Comparison of ENCODE assay signal across 8 cellular contexts in the genomic region with DNA sequence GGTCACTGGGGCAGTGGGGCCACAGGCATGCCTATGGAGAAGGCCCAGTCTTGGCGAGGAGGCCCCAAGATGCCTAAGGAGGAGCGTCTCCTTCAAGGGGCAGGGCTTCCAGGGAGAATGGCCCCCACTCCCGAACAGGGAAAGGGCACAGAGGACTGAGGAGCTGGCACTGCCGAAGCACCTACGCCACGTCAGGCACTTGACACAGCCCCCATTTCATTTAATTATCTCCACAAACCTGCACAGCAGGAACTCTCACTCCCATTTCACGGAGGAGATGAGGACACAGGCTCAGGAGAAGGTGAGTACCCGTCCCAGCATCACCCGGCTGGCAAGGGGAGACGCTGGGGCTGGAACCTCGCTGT. TPM values are rescaled to one million over a fixed set of nuclear protein-coding genes. Genes with fewer than 3 reads are reported as not detected.
A peak's percentile ranks its signal among the peaks of the same experiment; 100 is the strongest.
DNase-seq lines count a peak whose midpoint lies in the region; ATAC-seq lines count a peak whose summit lies in the region.

No MANE protein-coding gene starts in this region.

- intact Hi-C loops in right cardiac atrium (cut with DNase I), result no loop called here

- DNase-seq in NCI-H748 (lab: John Stamatoyannopoulos, UW; ENCODE audit: unreplicated experiment) (peak; percentile 51), NCI-H748 treated with DMSO at 0.1 percent for 48 hours (lab: John Stamatoyannopoulos, UW) (no peak), SK-N-MC (ENCODE audit: low read depth, low spot score) (no peak), right cardiac atrium (peak in 1 of 3 donors; percentile 32), glomerular visceral epithelial cell (ENCODE audit: extremely low spot score) (no peak), cerebellum (ENCODE audit: low spot score) (no peak), inferior parietal cortex (ENCODE audit: extremely low spot score) (no peak)

- H3K27ac ChIP-seq in SK-N-MC, result no peak overlapping the region
- no peak overlapping the region for H3K27ac ChIP-seq in right cardiac atrium (ENCODE audit: low read length)
- H3K27ac ChIP-seq in skin epidermis, result peak overlapping the region in 18 of 21 experiments; percentile 55 to 90 (median 80)

- no peaks in the 10 kb centered on the region for H3K36me3 ChIP-seq in SK-N-MC (ENCODE audit: insufficient read depth, low read length)

- H3K4me3 ChIP-seq in SK-N-MC, result peak overlapping the region; percentile 82
- peak overlapping the region; percentile 70 for H3K4me3 ChIP-seq in right cardiac atrium (ENCODE audit: low read length)
- peak overlapping the region; percentile 34 to 59 (median 41) for H3K4me3 ChIP-seq in skin epidermis

- H3K9ac ChIP-seq in SK-N-MC (ENCODE audit: insufficient read length), result peak overlapping the region; percentile 82

- H3K4me1 ChIP-seq in right cardiac atrium (ENCODE audit: control insufficient read depth, insufficient read depth, low read length), result no peaks in the 10 kb centered on the region

- peak in 1 of 2 donors; percentile 1 for ATAC-seq in right cardiac atrium

- no peaks in the 10 kb centered on the region for H3K27me3 ChIP-seq in right cardiac atrium (ENCODE audit: control insufficient read depth, insufficient read depth)

- WGBS in right cardiac atrium, result 59% methylated on average over 11 of the region's 11 CpGs

- no peaks in the 10 kb centered on the region for H3K9me3 ChIP-seq in SK-N-MC (ENCODE audit: low read depth, low read length)
- no peaks in the 10 kb centered on the region for H3K9me3 ChIP-seq in right cardiac atrium (ENCODE audit: control insufficient read depth, low read length)

RNA-seq across cellular contexts. Expression of gene EGR1, which starts 26.0 kb away (rescaled TPM):
- total RNA-seq in right cardiac atrium, result 10 to 100 TPM in 3 of 4 donors, 1 to 10 TPM in 1; 8.4 to 66.5 (median 22.1) TPM
- polyA plus RNA-seq in right cardiac atrium, result 123 TPM
- total RNA-seq in cerebellum, result 1.9 TPM

RNA-seq across cellular contexts. Expression of gene ETF1, which starts 51.8 kb away (rescaled TPM):
- total RNA-seq in right cardiac atrium (100 to 1,000 TPM in 1 of 4 donors, 10 to 100 TPM in 3; 77.6 to 114 (median 78.6) TPM), cerebellum (37.7 TPM)
- polyA plus RNA-seq in right cardiac atrium, result 35.2 TPM

RNA-seq across cellular contexts. Expression of gene REEP2, which starts 52.4 kb away (rescaled TPM):
- total RNA-seq in right cardiac atrium (10 to 100 TPM; 29.9 to 58.9 (median 37.2) TPM), cerebellum (40.3 TPM)
- 38.7 TPM for polyA plus RNA-seq in right cardiac atrium

Comparison
In these comparisons a context has a peak if more than half of its experiments do, and no peak if none do; other contexts are left out.
1. H3K27ac ChIP-seq: peak in skin epidermis (18 of 21); none in SK-N-MC (single experiment) and right cardiac atrium (single experiment).
2. Peak in every context shown above with its lines, with median percentiles within 50 percentile points of each other: H3K4me3 ChIP-seq.